In the genomic region with DNA sequence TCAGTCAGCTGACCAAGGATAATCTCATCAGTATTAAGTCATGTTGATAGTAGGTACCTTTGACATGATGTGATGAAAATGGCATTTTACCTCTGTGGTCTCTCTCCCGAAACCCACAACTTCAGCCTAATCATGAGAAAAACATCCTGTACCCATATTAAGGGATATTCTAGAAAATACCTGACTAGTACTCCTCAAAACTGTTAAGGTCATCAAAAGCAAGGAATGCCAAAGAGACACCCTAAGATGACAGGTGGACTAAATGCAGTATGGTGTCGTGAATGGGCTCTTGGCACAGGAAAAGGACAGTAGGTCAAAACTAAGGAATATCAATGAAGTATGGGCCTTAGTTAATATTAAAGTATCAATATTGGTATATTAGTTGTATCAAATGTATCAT, we compare ENCODE assay signal across 35 cellular contexts.
"Had no signal": no experiment of that assay in that cellular context is flagged by ENCODE, and none has a peak within 500 bp of the region (broad histone marks: within the 10 kb centered on the region; RNA-seq: fewer than 3 reads in every experiment).

No MANE protein-coding gene starts in this region.

- H3K9me3 ChIP-seq: MG63 had no signal

- H3K4me2 ChIP-seq: KMS-11 had no signal

- H3K27ac ChIP-seq: KMS-11 had no signal

- H3K9ac ChIP-seq: KMS-11 had no signal

- DNase-seq: Karpas-422, Kasumi-1, MG63, MM.1S, MV-4-11, NCI-H1048, NCI-H1092, NCI-H1092 treated with DMSO at 0.1 percent for 48 hours, NCI-H1105, NCI-H1105 treated with DMSO at 0.1 percent for 48 hours, NCI-H1417, NCI-H1417 treated with DMSO at 0.1 percent for 48 hours, NCI-H1436, NCI-H1436 treated with DMSO at 0.1 percent for 48 hours, NCI-H146, NCI-H1694, NCI-H1694 treated with DMSO at 0.1 percent for 48 hours, NCI-H187, NCI-H187 treated with DMSO at 0.1 percent for 48 hours, NCI-H1930, NCI-H2029, NCI-H2029 treated with DMSO at 0.1 percent for 48 hours, NCI-H2081, NCI-H2081 treated with DMSO at 0.1 percent for 48 hours, NCI-H2107, NCI-H2171, NCI-H2171 treated with DMSO at 0.1 percent for 48 hours, NCI-H2227 treated with DMSO at 0.1 percent for 48 hours, NCI-H226, NCI-H345, NCI-H446, NCI-H446 treated with DMSO at 0.1 percent for 48 hours, NCI-H510A, NCI-H510A treated with DMSO at 0.1 percent for 48 hours had no signal

- H3K27me3 ChIP-seq: MG63 had no signal

- H3K4me3 ChIP-seq: MG63 had no signal

- H3K36me3 ChIP-seq: MG63 had no signal
